In genomic region chr1:220475608-220476007, GRCh38 we compare ENCODE assay signal across 4 cellular contexts. TPM values are rescaled to one million over a fixed set of nuclear protein-coding genes. Genes with fewer than 3 reads are reported as not detected.
"Had no signal": no experiment of that assay in that cellular context is flagged by ENCODE, and none has a peak within 500 bp of the region (broad histone marks: within the 10 kb centered on the region; RNA-seq: fewer than 3 reads in every experiment).

No MANE protein-coding gene starts in this region.

RNA-seq across cellular contexts. Expression of gene MARK1, which starts 52.3 kb away (rescaled TPM):
- total RNA-seq: HepG2, HT-29, IMR-90, K562 had no signal
- polyA plus RNA-seq: HepG2, IMR-90, K562 had no signal
